Comparison of ENCODE assay signal across 9 cellular contexts in the genomic region with DNA sequence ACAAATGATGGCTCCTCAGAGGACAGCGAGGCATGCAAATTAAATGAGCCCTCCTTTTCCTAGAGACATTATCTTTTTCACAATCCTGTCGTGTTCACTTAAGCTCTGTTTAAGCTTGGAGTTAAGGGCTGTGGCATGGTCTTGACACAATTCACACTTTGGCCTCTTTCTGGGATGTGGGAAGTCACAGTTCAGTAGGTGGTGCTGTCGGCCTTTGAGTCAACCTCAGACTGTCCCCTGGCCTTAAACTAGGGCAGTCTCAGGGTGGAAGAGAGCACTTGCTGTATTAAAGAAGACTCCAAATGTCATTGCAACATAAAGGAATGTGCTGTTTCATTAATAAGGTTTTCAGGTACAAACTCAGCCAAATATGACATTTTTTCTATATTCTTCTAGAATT.
A peak's percentile ranks its signal among the peaks of the same experiment; 100 is the strongest.
DNase-seq lines count a peak whose midpoint lies in the region; ATAC-seq and TF ChIP-seq lines count a peak whose summit lies in the region.
"Had no signal": no experiment of that assay in that cellular context is flagged by ENCODE, and none has a peak within 500 bp of the region (broad histone marks: within the 10 kb centered on the region; RNA-seq: fewer than 3 reads in every experiment).

No MANE protein-coding gene starts in this region.

- no peaks in the 10 kb centered on the region for H3K79me1 ChIP-seq in trophoblast cell (ENCODE audit: low read length)

- DNase-seq in heart left ventricle = peak in 2 of 5 donors; percentile 19 to 33
- DNase-seq in right atrium auricular region (ENCODE audit: low spot score) = no peak
- peak; percentile 18 for DNase-seq in HCT116 (ENCODE audit: low read depth, low spot score)
- DNase-seq in NCI-H526 treated with DMSO at 0.1 percent for 48 hours (lab: John Stamatoyannopoulos, UW) = peak; percentile 43
- DNase-seq in endodermal cell = peak; percentile 88
- DNase-seq in trophoblast cell = peak; percentile 11 to 42
- no peak for DNase-seq in suprapubic skin (ENCODE audit: low spot score in 2 of 2)
- DNase-seq in SHP77 treated with DMSO at 0.1 percent for 48 hours (lab: John Stamatoyannopoulos, UW) = no peak
- DNase-seq: naive B cell had no signal

- TF ChIP-seq RAD21 in HCT116 (IDR thresholded peaks at IDR 0.05; ENCODE audit: low read depth) = peak; percentile 60

- H3K18ac ChIP-seq in trophoblast cell (ENCODE audit: low read length) = no peak overlapping the region

- no TSS peak for BruUV-seq in HCT116 (replicated peaks; lab: Mats Ljungman, UMichigan)

- RAD21 ChIA-PET in HCT116 (lab: Charles Lee; ENCODE audit: low non-redundant PET in 1 of 2, low total read pairs in 2 of 2, uncharacterized antibody in 2 of 2, unreplicated experiment in 2 of 2) = no interaction called here

- TF ChIP-seq POLR2A in heart left ventricle (IDR thresholded peaks at IDR 0.05) = no peak
- no peak for TF ChIP-seq POLR2A in HCT116 (IDR thresholded peaks at IDR 0.05; ENCODE audit: borderline replicate concordance, extremely low read depth, insufficient read depth, insufficient read length)
- TF ChIP-seq POLR2A in suprapubic skin (IDR thresholded peaks at IDR 0.05) = no peak

- no peak for TF ChIP-seq EP300 in suprapubic skin (IDR thresholded peaks at IDR 0.05)

- H3K27me3 Mint-ChIP-seq in endodermal cell (ENCODE audit: insufficient read depth) = peaks cover 9% of the 10 kb centered on the region

- no peak overlapping the region for H3K4ac ChIP-seq in trophoblast cell (ENCODE audit: low read depth, low read length)

- H3K27ac ChIP-seq in heart left ventricle (no peak overlapping the region), right atrium auricular region (no peak overlapping the region), HCT116 (ENCODE audit: low read depth, low read length) (no peak overlapping the region), endodermal cell (ENCODE audit: low read depth, low read length) (no peak overlapping the region), trophoblast cell (ENCODE audit: low read depth, low read length) (no peak overlapping the region), suprapubic skin (no peak overlapping the region)

- H4K8ac ChIP-seq in trophoblast cell (ENCODE audit: low read depth, low read length) = no peak overlapping the region

- no peak overlapping the region for H3K23ac ChIP-seq in trophoblast cell (ENCODE audit: low read length)

- H2BK5ac ChIP-seq in trophoblast cell (ENCODE audit: low read depth, low read length, poor library complexity) = no peak overlapping the region

- H3K9me3 ChIP-seq in heart left ventricle = no peaks in the 10 kb centered on the region
- H3K9me3 ChIP-seq in right atrium auricular region = no peaks in the 10 kb centered on the region
- H3K9me3 ChIP-seq in HCT116 (ENCODE audit: control insufficient read depth in 1 of 2, insufficient read depth in 1 of 2, low read depth in 1 of 2, low read length in 2 of 2) = no peaks in the 10 kb centered on the region
- H3K9me3 ChIP-seq in endodermal cell (ENCODE audit: control insufficient read depth, low read length) = no peaks in the 10 kb centered on the region
- no peaks in the 10 kb centered on the region for H3K9me3 ChIP-seq in trophoblast cell (ENCODE audit: insufficient read depth, low read depth, low read length)
- H3K9me3 ChIP-seq in suprapubic skin = no peaks in the 10 kb centered on the region

- ATAC-seq in heart left ventricle = peak; percentile 54 to 74 (median 71)
- peak; percentile 84 for ATAC-seq in HCT116

- POLR2A ChIA-PET in HCT116 (lab: Charles Lee) = no interaction called here

- no peak overlapping the region for H3K4me3 ChIP-seq in heart left ventricle
- H3K4me3 ChIP-seq in right atrium auricular region = no peak overlapping the region
- no peak overlapping the region for H3K4me3 ChIP-seq in HCT116 (replicated peaks in 1 of 2; ENCODE audit: low read depth in 1 of 2, low read length in 2 of 2)
- H3K4me3 ChIP-seq in endodermal cell (ENCODE audit: low read length) = no peak overlapping the region
- no peak overlapping the region for H3K4me3 ChIP-seq in trophoblast cell (ENCODE audit: low read depth, low read length)
- no peak overlapping the region for H3K4me3 ChIP-seq in suprapubic skin

- peaks cover 0 to 33% (median 0%) of the 10 kb centered on the region in 9 donors for H3K27me3 ChIP-seq in heart left ventricle
- H3K27me3 ChIP-seq in right atrium auricular region = no peaks in the 10 kb centered on the region
- H3K27me3 ChIP-seq in HCT116 (ENCODE audit: insufficient read depth, low read length) = peaks cover 11% of the 10 kb centered on the region
- no peaks in the 10 kb centered on the region for H3K27me3 ChIP-seq in endodermal cell (ENCODE audit: control insufficient read depth, insufficient read depth, low read length, poor library complexity, severe bottlenecking)
- no peaks in the 10 kb centered on the region for H3K27me3 ChIP-seq in trophoblast cell (ENCODE audit: insufficient read depth, low read length)
- H3K27me3 ChIP-seq in suprapubic skin = peaks cover 3% of the 10 kb centered on the region

- no peaks in the 10 kb centered on the region for H3K36me3 Mint-ChIP-seq in endodermal cell (ENCODE audit: low read depth)

- no peak overlapping the region for H3K4me3 Mint-ChIP-seq in endodermal cell
- H3K4me3 Mint-ChIP-seq: naive B cell had no signal

- peaks cover 8% of the 10 kb centered on the region for H3K4me1 Mint-ChIP-seq in endodermal cell

- H3K9me3 Mint-ChIP-seq in endodermal cell = no peaks in the 10 kb centered on the region

- H3K79me2 ChIP-seq in HCT116 (ENCODE audit: insufficient read depth, low read length) = no peaks in the 10 kb centered on the region
- no peaks in the 10 kb centered on the region for H3K79me2 ChIP-seq in trophoblast cell (ENCODE audit: control insufficient read depth, insufficient read depth, low read length, poor library complexity)

- H3K14ac ChIP-seq in trophoblast cell (ENCODE audit: low read length) = no peak overlapping the region

- intact Hi-C loops in heart left ventricle (cut with DNase I) (loop anchor here in 1 of 10 donors (10.0 kb wide), 1 partner anchor 208 kb away; no protein-coding TSS in a partner anchor), HCT116 (cut with micrococcal nuclease) (loop anchor here (5.0 to 10.0 kb wide), 2 partner anchors 170 to 712 kb away; no protein-coding TSS in a partner anchor)

- H4K12ac ChIP-seq in trophoblast cell (ENCODE audit: low read depth, low read length) = no peak overlapping the region

- WGBS in heart left ventricle, 4 donors = 41 to 67% (median 50%) methylated on average over 3 of the region's 3 CpGs
- 33 to 35% methylated on average over 1 to 3 of the region's 3 CpGs for WGBS in endodermal cell (ENCODE audit: insufficient coverage in 1 of 2, insufficient read length in 1 of 2), 2 experiments
- WGBS in trophoblast cell (ENCODE audit: extremely low coverage, insufficient coverage, insufficient read length) = no CpG with 5 or more reads among the region's 3 CpGs
- WGBS in suprapubic skin = 73% methylated on average over 3 of the region's 3 CpGs

- H3K36me3 ChIP-seq in heart left ventricle (no peaks in the 10 kb centered on the region), right atrium auricular region (no peaks in the 10 kb centered on the region), HCT116 (ENCODE audit: control insufficient read depth in 1 of 2, insufficient read depth in 2 of 2, low read length in 2 of 2) (no peaks in the 10 kb centered on the region), endodermal cell (ENCODE audit: control insufficient read depth, insufficient read depth, low read length) (no peaks in the 10 kb centered on the region), trophoblast cell (ENCODE audit: control insufficient read depth in 1 of 2, insufficient read depth in 2 of 2, low read length in 2 of 2) (no peaks in the 10 kb centered on the region), suprapubic skin (no peaks in the 10 kb centered on the region)

- H3K9ac ChIP-seq in HCT116 (ENCODE audit: low read length) (no peak overlapping the region), endodermal cell (ENCODE audit: extremely low read depth, low read length, poor library complexity, severe bottlenecking) (no peak overlapping the region), trophoblast cell (ENCODE audit: low read length) (no peak overlapping the region)

- no peaks in the 10 kb centered on the region for H4K20me1 ChIP-seq in HCT116 (ENCODE audit: insufficient read depth)

- no peak overlapping the region for H2AK5ac ChIP-seq in trophoblast cell (ENCODE audit: low read length)

- peak in 11 of 12 donors; percentile 18 to 55 (median 33) for TF ChIP-seq CTCF in heart left ventricle (IDR thresholded peaks at IDR 0.05)
- peak in 1 of 2 donors; percentile 52 for TF ChIP-seq CTCF in right atrium auricular region (IDR thresholded peaks at IDR 0.05)
- peak in 2 of 3 experiments; percentile 39 to 53; a peak in 3 of 6 replicates for TF ChIP-seq CTCF in HCT116 (IDR thresholded peaks at IDR 0.05 in 2 of 3, conservative IDR thresholded peaks at IDR 0.05 in 1 of 3; ENCODE audit: borderline replicate concordance in 1 of 3, insufficient read depth in 1 of 3, low read depth in 2 of 3, low read length in 2 of 3)
- peak; percentile 84 for TF ChIP-seq CTCF in endodermal cell (conservative IDR thresholded peaks at IDR 0.05)
- no peak for TF ChIP-seq CTCF in suprapubic skin (IDR thresholded peaks at IDR 0.05)

- H3K9me2 ChIP-seq in HCT116 (ENCODE audit: insufficient read depth) = no peaks in the 10 kb centered on the region

- CTCF ChIA-PET in HCT116 (lab: Charles Lee) = interaction anchor here (0.7 to 1.9 kb wide), 3 partner anchors 87 to 442 kb away, joined by 3 to 5 read pairs (median 4); no protein-coding TSS in a partner anchor

- H2BK120ac ChIP-seq in trophoblast cell (ENCODE audit: insufficient read depth, low read length, poor library complexity) = no peak overlapping the region

- no peak overlapping the region for H3K4me2 ChIP-seq in HCT116 (ENCODE audit: low read length)
- no peak overlapping the region for H3K4me2 ChIP-seq in trophoblast cell (ENCODE audit: low read length)

- H3K4me1 ChIP-seq in heart left ventricle (peaks cover 0 to 16% (median 0%) of the 10 kb centered on the region in 12 donors), right atrium auricular region (no peaks in the 10 kb centered on the region), HCT116 (ENCODE audit: control insufficient read depth in 1 of 2, insufficient read depth in 2 of 2, low read length in 2 of 2) (no peaks in the 10 kb centered on the region), endodermal cell (ENCODE audit: control insufficient read depth, insufficient read depth, low read length) (no peaks in the 10 kb centered on the region), trophoblast cell (ENCODE audit: control insufficient read depth in 1 of 2, insufficient read depth in 2 of 2, low read length in 2 of 2) (no peaks in the 10 kb centered on the region), suprapubic skin (no peaks in the 10 kb centered on the region)

- no peak overlapping the region for H4K91ac ChIP-seq in trophoblast cell (ENCODE audit: low read depth, low read length)

- H2AFZ ChIP-seq in HCT116 (ENCODE audit: low read depth, low read length, poor library complexity, severe bottlenecking) (no peak overlapping the region), trophoblast cell (ENCODE audit: insufficient read depth, low read length, poor library complexity) (no peak overlapping the region)

- no peak overlapping the region for H3K27ac Mint-ChIP-seq in endodermal cell
- H3K27ac Mint-ChIP-seq: naive B cell had no signal

- no peak overlapping the region for H2BK12ac ChIP-seq in trophoblast cell (ENCODE audit: low read length)

TF ChIP-seq in HCT116, 20 proteins besides CTCF, POLR2A, EP300 and RAD21 (continues in another document):
- TF ChIP-seq ZFX (IDR thresholded peaks at IDR 0.05) = no peak

Comparison
In these comparisons a context has a peak if more than half of its experiments do, and no peak if none do; other contexts are left out.
1. DNase-seq: peak in HCT116 (single experiment), NCI-H526 treated with DMSO at 0.1 percent for 48 hours (single experiment), endodermal cell (single experiment) and trophoblast cell (2 of 2); none in right atrium auricular region (single experiment), suprapubic skin (0 of 2) and SHP77 treated with DMSO at 0.1 percent for 48 hours (single experiment).
2. CTCF ChIP-seq: peak in heart left ventricle (11 of 12), HCT116 (2 of 3) and endodermal cell (single experiment); none in suprapubic skin (0 of 2).